ENCODE assay signal across 9 cellular contexts in genomic region chr22:35995772-35996171, GRCh38. TPM values are rescaled to one million over a fixed set of nuclear protein-coding genes. Genes with fewer than 3 reads are reported as not detected.
DNase-seq lines count a peak whose midpoint lies in the region; ATAC-seq and TF ChIP-seq lines count a peak whose summit lies in the region.
"Had no signal": no experiment of that assay in that cellular context is flagged by ENCODE, and none has a peak within 500 bp of the region (broad histone marks: within the 10 kb centered on the region; RNA-seq: fewer than 3 reads in every experiment).

No MANE protein-coding gene starts in this region.

- H3K27me3 ChIP-seq in AG04450 (ENCODE audit: control insufficient read depth, insufficient read depth, low read length) (no peaks in the 10 kb centered on the region), osteoblast (ENCODE audit: insufficient read depth, low read length) (no peaks in the 10 kb centered on the region)

- H4K20me1 ChIP-seq in osteoblast (ENCODE audit: insufficient read depth, low read length), result no peaks in the 10 kb centered on the region

- no peaks in the 10 kb centered on the region for H3K9me3 Mint-ChIP-seq in natural killer cell treated with Interleukin-12 subunit alpha and Interleukin-12 subunit beta and Interleukin-15 and Interleukin-18, amount 100 ng/mL, for 72 hours

- H3K4me3 Mint-ChIP-seq in natural killer cell treated with Interleukin-12 subunit alpha and Interleukin-12 subunit beta and Interleukin-15 and Interleukin-18, amount 100 ng/mL, for 72 hours, result no peak overlapping the region

- H3K4me3 ChIP-seq in AG04450 (ENCODE audit: low read depth, low read length) (peak overlapping the region; percentile 35), foreskin fibroblast (ENCODE audit: low read depth in 1 of 2, low read length in 2 of 2) (peak overlapping the region in 1 of 2 donors; percentile 11), osteoblast (ENCODE audit: insufficient read depth, low read length) (peak overlapping the region; percentile 25)

- H3K4me1 ChIP-seq in osteoblast (ENCODE audit: insufficient read depth, low read length), result peaks cover 28% of the 10 kb centered on the region

- no peak overlapping the region for H2AFZ ChIP-seq in osteoblast (ENCODE audit: low read length)

- H3K4me1 Mint-ChIP-seq in natural killer cell treated with Interleukin-12 subunit alpha and Interleukin-12 subunit beta and Interleukin-15 and Interleukin-18, amount 100 ng/mL, for 72 hours (ENCODE audit: low read depth in 2 of 2), result no peaks in the 10 kb centered on the region

- peak overlapping the region; percentile 65 for H3K4me2 ChIP-seq in osteoblast (ENCODE audit: insufficient read depth, low read length)

- H3K27ac ChIP-seq in AG04450 (ENCODE audit: low read depth, low read length) (peak overlapping the region; percentile 85), osteoblast (ENCODE audit: low read depth, low read length) (peak overlapping the region; percentile 63)
- H3K27ac ChIP-seq: C4-2B had no signal

- peak; percentile 98 for DNase-seq in AG04450 (ENCODE audit: low read depth, low spot score)
- DNase-seq in SK-N-DZ (ENCODE audit: low spot score), result peak; percentile 46
- DNase-seq in foreskin fibroblast, result peak; percentile 95 to 98
- DNase-seq in osteoblast (ENCODE audit: insufficient read length, low spot score, missing footprints), result peak; percentile 88
- no peak for DNase-seq in natural killer cell treated with Interleukin-12 subunit alpha and Interleukin-12 subunit beta and Interleukin-15 and Interleukin-18, amount 100 ng/mL, for 72 hours (ENCODE audit: low spot score)

- H3K27ac Mint-ChIP-seq in natural killer cell treated with Interleukin-12 subunit alpha and Interleukin-12 subunit beta and Interleukin-15 and Interleukin-18, amount 100 ng/mL, for 72 hours, result no peak overlapping the region

- peaks cover 3% of the 10 kb centered on the region for H3K36me3 ChIP-seq in osteoblast (ENCODE audit: insufficient read depth, low read length)

- H3K27me3 Mint-ChIP-seq in natural killer cell treated with Interleukin-12 subunit alpha and Interleukin-12 subunit beta and Interleukin-15 and Interleukin-18, amount 100 ng/mL, for 72 hours, result peaks cover 20 to 27% of the 10 kb centered on the region in 2 donors

- POLR2A ChIA-PET in AG04450 (lab: Yijun Ruan, JAX), result interaction anchor here (0.7 to 2.7 kb wide), 8 partner anchors 12 to 70 kb away, joined by 3 to 25 read pairs (median 5); partner anchors contain the start of gene RBFOX2

- H3K9me3 ChIP-seq in AG04450 (ENCODE audit: control insufficient read depth, insufficient read depth, low read length), result no peaks in the 10 kb centered on the region
- no peaks in the 10 kb centered on the region for H3K9me3 ChIP-seq in osteoblast (ENCODE audit: low read depth, low read length)

- no peaks in the 10 kb centered on the region for H3K36me3 Mint-ChIP-seq in natural killer cell treated with Interleukin-12 subunit alpha and Interleukin-12 subunit beta and Interleukin-15 and Interleukin-18, amount 100 ng/mL, for 72 hours

- TF ChIP-seq CTCF in AG04450 (IDR thresholded peaks at IDR 0.05; ENCODE audit: low read depth, low read length), result no peak
- no peak for TF ChIP-seq CTCF in foreskin fibroblast (IDR thresholded peaks at IDR 0.05; ENCODE audit: low read depth, low read length)
- no peak for TF ChIP-seq CTCF in osteoblast (IDR thresholded peaks at IDR 0.05; ENCODE audit: extremely low read depth, low read depth, low read length)

- peaks cover 65% of the 10 kb centered on the region for H3K79me2 ChIP-seq in osteoblast (ENCODE audit: insufficient read depth, low read length)

- no peak for ATAC-seq in GM21717 (IDR thresholded peaks at IDR 0.05; ENCODE audit: unreplicated experiment)
- ATAC-seq in HG02623 (IDR thresholded peaks at IDR 0.05; ENCODE audit: unreplicated experiment), result no peak
- ATAC-seq in natural killer cell treated with Interleukin-12 subunit alpha and Interleukin-12 subunit beta and Interleukin-15 and Interleukin-18, amount 100 ng/mL, for 72 hours, result no peak
- no peak for ATAC-seq in GM21526 (IDR thresholded peaks at IDR 0.05; ENCODE audit: low FRiP score, unreplicated experiment)

- CTCF ChIA-PET in AG04450 (lab: Charles Lee), result interaction anchor here (1.3 to 6.8 kb wide), 3 partner anchors 70 to 153 kb away, joined by 3 to 28 read pairs (median 4); no protein-coding TSS in a partner anchor

RNA-seq across cellular contexts. Expression of gene RBFOX2, which starts 32.9 kb away (rescaled TPM):
- polyA plus RNA-seq in AG04450 (2011; rRNA removed), result 253 and 288 TPM in 2 replicates
- 393 and 415 TPM in 2 replicates for polyA minus RNA-seq in AG04450 (2011; rRNA and poly(A)+ RNA removed)
- 77.5 and 99.4 TPM in 2 replicates for polyA plus RNA-seq in SK-N-DZ (2014; cell fraction: cytosol; rRNA removed)
- polyA plus RNA-seq in SK-N-DZ (2014; cell fraction: nucleus; rRNA removed), result 86.4 and 105 TPM in 2 replicates
- total RNA-seq in osteoblast, result 171 and 189 TPM in 2 replicates
- 1 to 10 TPM in 1 of 2 donors, under 1 TPM in 1; 0.71 to 1.8 TPM for total RNA-seq in natural killer cell treated with Interleukin-12 subunit alpha and Interleukin-12 subunit beta and Interleukin-15 and Interleukin-18, amount 100 ng/mL, for 72 hours

Comparison
In these comparisons a context has a peak if more than half of its experiments do, and no peak if none do; other contexts are left out.
1. RNA of gene RBFOX2, which starts 32.9 kb away (total RNA-seq): 171 to 189 TPM in osteoblast; 0.71 to 1.8 TPM in natural killer cell treated with Interleukin-12 subunit alpha and Interleukin-12 subunit beta and Interleukin-15 and Interleukin-18, amount 100 ng/mL, for 72 hours; every median in the first group is over 10 times any median in the second.